In genomic region chr5:174300941-174301761, GRCh38 we compare ENCODE assay signal across 22 cellular contexts.
DNase-seq lines count a peak whose midpoint lies in the region; ATAC-seq, FAIRE-seq and TF ChIP-seq lines count a peak whose summit lies in the region.
"Had no signal": no experiment of that assay in that cellular context is flagged by ENCODE, and none has a peak within 500 bp of the region (broad histone marks: within the 10 kb centered on the region; RNA-seq: fewer than 3 reads in every experiment).

No MANE protein-coding gene starts in this region.

- H3K4me1 ChIP-seq in SK-N-SH (ENCODE audit: control insufficient read depth in 1 of 2, insufficient read depth in 2 of 2, low read depth in 1 of 2, low read length in 1 of 2) (peaks cover 0 to 21% of the 10 kb centered on the region in 2 experiments; a peak in 2 of 4 replicates), cardiac muscle cell (ENCODE audit: low read depth) (peaks cover 18% of the 10 kb centered on the region), vagina (no peaks in the 10 kb centered on the region)
- H3K4me1 ChIP-seq: sigmoid colon, stomach, transverse colon had no signal

- H3K4me3 ChIP-seq in SK-N-SH (ENCODE audit: low read depth in 2 of 2, low read length in 1 of 2), result no peak overlapping the region
- no peak overlapping the region for H3K4me3 ChIP-seq in cardiac muscle cell
- H3K4me3 ChIP-seq in vagina, result no peak overlapping the region
- H3K4me3 ChIP-seq: mucosa of descending colon, sigmoid colon, stomach, transverse colon had no signal

- no peaks in the 10 kb centered on the region for H3K9me3 ChIP-seq in SK-N-SH
- no peaks in the 10 kb centered on the region for H3K9me3 ChIP-seq in cardiac muscle cell (ENCODE audit: low read depth)
- H3K9me3 ChIP-seq in vagina, result no peaks in the 10 kb centered on the region
- H3K9me3 ChIP-seq: mucosa of descending colon, sigmoid colon, transverse colon had no signal

- no peaks in the 10 kb centered on the region for H4K20me1 ChIP-seq in SK-N-SH (ENCODE audit: insufficient read depth)

- POLR2A ChIA-PET in SK-N-SH (lab: Yijun Ruan, JAX), result no interaction called here

- H3K9me2 ChIP-seq in SK-N-SH, result no peaks in the 10 kb centered on the region

- ATAC-seq in SK-N-SH treated with all-trans-retinoic acid at 6 μM for 48 hours (no peak), HG03175 (IDR thresholded peaks at IDR 0.05; ENCODE audit: unreplicated experiment) (no peak)
- ATAC-seq: activated T-cell treated with anti-CD3 and anti-CD28 coated beads, Interleukin-2, amount 50 U/mL, for 4 hours; left lobe of liver; mucosa of descending colon had no signal

- H3K27ac ChIP-seq in SK-N-SH (ENCODE audit: low read depth in 2 of 2, low read length in 1 of 2), result peak overlapping the region in 1 of 2 experiments; percentile 47; a peak in 2 of 4 replicates
- peak overlapping the region; percentile 49 for H3K27ac ChIP-seq in cardiac muscle cell
- no peak overlapping the region for H3K27ac ChIP-seq in vagina
- H3K27ac ChIP-seq: 22Rv1, sigmoid colon, stomach, transverse colon had no signal

- no peak overlapping the region for H3K4me2 ChIP-seq in SK-N-SH

- H3K36me3 ChIP-seq in SK-N-SH (replicated peaks in 1 of 2; ENCODE audit: control insufficient read depth in 1 of 2, insufficient read depth in 2 of 2, low read length in 1 of 2) (no peaks in the 10 kb centered on the region), cardiac muscle cell (no peaks in the 10 kb centered on the region), vagina (no peaks in the 10 kb centered on the region)
- H3K36me3 ChIP-seq: sigmoid colon, stomach, transverse colon had no signal

- intact Hi-C loops in vagina (cut with DNase I), result no loop called here

- no peaks in the 10 kb centered on the region for H3K27me3 ChIP-seq in SK-N-SH (ENCODE audit: insufficient read depth)
- H3K27me3 ChIP-seq in cardiac muscle cell, result no peaks in the 10 kb centered on the region
- no peaks in the 10 kb centered on the region for H3K27me3 ChIP-seq in vagina
- H3K27me3 ChIP-seq: transverse colon had no signal

- TF ChIP-seq CTCF in SK-N-SH (IDR thresholded peaks at IDR 0.05) (no peak), cardiac muscle cell (IDR thresholded peaks at IDR 0.05; ENCODE audit: low read depth, low read length) (no peak), vagina (IDR thresholded peaks at IDR 0.05) (no peak)

- WGBS in SK-N-SH (ENCODE audit: low lambda C conversion rate), result 22% methylated on average over 12 of the region's 12 CpGs

- CTCF ChIA-PET in SK-N-SH (lab: Yijun Ruan, JAX), result interaction anchor here (0.6 to 13.7 kb wide), 7 partner anchors 11 to 269 kb away, joined by 3 to 298 read pairs (median 4); partner anchors contain the start of gene NSG2

- H3F3A ChIP-seq in SK-N-SH (replicated peaks; ENCODE audit: insufficient read depth), result no peaks in the 10 kb centered on the region

- no peak for TF ChIP-seq RAD21 in SK-N-SH (IDR thresholded peaks at IDR 0.05; ENCODE audit: low read length)

- DNase-seq in SK-N-SH (peak; percentile 41), cardiac muscle cell (ENCODE audit: low read depth in 1 of 2, low spot score in 1 of 2) (peak in 1 of 2 donors; percentile 57), left kidney (ENCODE audit: low read depth, low spot score) (peak; percentile 49), vagina (ENCODE audit: extremely low spot score in 2 of 2) (peak; percentile 40 to 43), HTR-8/SVneo (ENCODE audit: insufficient read length, low spot score) (no peak), NCI-H146 (lab: John Stamatoyannopoulos, UW) (no peak)
- DNase-seq: activated CD4-positive, alpha-beta T cell treated with anti-CD3 and anti-CD28 coated beads for 4 hours; activated T-cell treated with anti-CD3 and anti-CD28 coated beads, Interleukin-2, amount 50 U/mL, for 4 hours; CD4-positive, alpha-beta memory T cell; dermis blood vessel endothelial cell; EL; KG1; mucosa of descending colon; NCI-H1694 treated with DMSO at 0.1 percent for 48 hours; nephron progenitor cell; sigmoid colon; stomach; transverse colon had no signal

- TF ChIP-seq POLR2A in vagina (IDR thresholded peaks at IDR 0.05), result no peak

- H2AFZ ChIP-seq in SK-N-SH (ENCODE audit: low read depth), result no peak overlapping the region

- no peak for FAIRE-seq in HTR-8/SVneo (lab: Jason Lieb, UNC)

- H3K9ac ChIP-seq in SK-N-SH, result no peak overlapping the region

- H3K79me2 ChIP-seq in SK-N-SH (ENCODE audit: insufficient read depth), result no peaks in the 10 kb centered on the region

- TF ChIP-seq EP300 in SK-N-SH (IDR thresholded peaks at IDR 0.05; ENCODE audit: borderline replicate concordance in 1 of 2, low read depth in 1 of 2, low read length in 1 of 2), result no peak

TF ChIP-seq in SK-N-SH, 30 proteins besides CTCF, POLR2A, EP300 and RAD21 (continues in another document):
- TF ChIP-seq RXRA (IDR thresholded peaks at IDR 0.05; ENCODE audit: borderline replicate concordance, low read depth), result no peak
- no peak for TF ChIP-seq REST (IDR thresholded peaks at IDR 0.05; ENCODE audit: low read depth, low read length)
- TF ChIP-seq TAF1 (IDR thresholded peaks at IDR 0.05; ENCODE audit: borderline replicate concordance, low read depth, low read length), result no peak
- no peak for TF ChIP-seq ELF1 (IDR thresholded peaks at IDR 0.05)
- TF ChIP-seq SMC3 (IDR thresholded peaks at IDR 0.05; ENCODE audit: low read depth, low read length), result no peak
- no peak for TF ChIP-seq EZH2phosphoT487 (IDR thresholded peaks at IDR 0.05; ENCODE audit: borderline replicate concordance, low read depth)
- no peak for TF ChIP-seq SIN3A (IDR thresholded peaks at IDR 0.05; ENCODE audit: borderline replicate concordance, low read depth, low read length)
- TF ChIP-seq YY1 (IDR thresholded peaks at IDR 0.05; ENCODE audit: low read depth), result no peak
- TF ChIP-seq RCOR1 (IDR thresholded peaks at IDR 0.05; ENCODE audit: low read length), result no peak
- TF ChIP-seq FOSL2 (IDR thresholded peaks at IDR 0.05; ENCODE audit: borderline replicate concordance, low read depth), result no peak

TF ChIP-seq in SK-N-SH treated with all-trans-retinoic acid at 6 μM for 48 hours, 23 proteins besides CTCF, POLR2A, EP300 and RAD21:
- TF ChIP-seq TSHZ2 (CRISPR knock-in tag; IDR thresholded peaks at IDR 0.05) (no peak), ZNF8 (CRISPR knock-in tag; IDR thresholded peaks at IDR 0.05) (no peak), OSR1 (CRISPR knock-in tag; IDR thresholded peaks at IDR 0.05) (no peak), ZNF70 (CRISPR knock-in tag; IDR thresholded peaks at IDR 0.05) (no peak), BACH2 (CRISPR knock-in tag; IDR thresholded peaks at IDR 0.05; ENCODE audit: borderline replicate concordance) (no peak)

Comparison
In these comparisons a context has a peak if more than half of its experiments do, and no peak if none do; other contexts are left out.
1. DNase-seq: peak in SK-N-SH (single experiment), left kidney (single experiment) and vagina (2 of 2); none in HTR-8/SVneo (single experiment) and NCI-H146 (single experiment).